Comparison of ENCODE assay signal across 12 cellular contexts in the genomic region with DNA sequence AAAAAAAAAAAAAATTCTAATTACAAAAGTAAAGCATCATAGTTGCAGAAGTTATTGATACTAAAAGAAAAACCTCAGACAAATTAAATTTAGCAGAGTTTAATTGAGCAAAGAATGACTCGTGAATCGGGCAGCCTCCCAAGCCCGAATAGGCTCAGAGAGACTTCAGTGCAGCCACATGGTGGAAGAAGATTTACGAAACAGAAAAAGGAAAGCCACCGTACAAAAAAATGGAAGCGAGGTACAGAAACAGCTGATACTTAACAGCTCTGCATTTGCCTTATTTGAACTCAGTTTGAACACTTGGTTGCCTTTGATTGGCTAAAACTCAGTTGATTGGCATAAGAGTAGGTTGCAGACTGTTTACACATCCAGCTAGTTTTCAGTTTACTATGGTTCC. TPM values are rescaled to one million over a fixed set of nuclear protein-coding genes. Genes with fewer than 3 reads are reported as not detected.
DNase-seq lines count a peak whose midpoint lies in the region; ATAC-seq and TF ChIP-seq lines count a peak whose summit lies in the region.
"Had no signal": no experiment of that assay in that cellular context is flagged by ENCODE, and none has a peak within 500 bp of the region (broad histone marks: within the 10 kb centered on the region; RNA-seq: fewer than 3 reads in every experiment).

No MANE protein-coding gene starts in this region.

- peaks cover 7% of the 10 kb centered on the region for H3K36me3 Mint-ChIP-seq in central memory CD8-positive, alpha-beta T cell (ENCODE audit: insufficient read depth)

- H3K36me3 ChIP-seq in BLaER1: no peaks in the 10 kb centered on the region
- H3K36me3 ChIP-seq in HUES6 (ENCODE audit: control insufficient read depth, insufficient read depth, low read length): no peaks in the 10 kb centered on the region; the same call in 1 of the 2 replicates
- no peaks in the 10 kb centered on the region for H3K36me3 ChIP-seq in MM.1S (replicated peaks; ENCODE audit: insufficient read depth, low read length)
- H3K36me3 ChIP-seq: thyroid gland had no signal

- intact Hi-C loops in cardiac septum (cut with DNase I): no loop called here

- H4K20me1 ChIP-seq in BLaER1 (no peaks in the 10 kb centered on the region), MM.1S (ENCODE audit: insufficient read depth, low read length) (no peaks in the 10 kb centered on the region)

- no peak overlapping the region for H2AFZ ChIP-seq in MM.1S (ENCODE audit: low read length)

- H3K9me3 ChIP-seq in BLaER1 (no peaks in the 10 kb centered on the region), HUES6 (ENCODE audit: control insufficient read depth, insufficient read depth, low read depth, low read length) (no peaks in the 10 kb centered on the region), MM.1S (replicated peaks; ENCODE audit: insufficient read depth, low read length) (no peaks in the 10 kb centered on the region)
- H3K9me3 ChIP-seq: thyroid gland had no signal

- ATAC-seq in GM18868 (IDR thresholded peaks at IDR 0.05; ENCODE audit: unreplicated experiment): peak; percentile 29
- no peak for ATAC-seq in central memory CD8-positive, alpha-beta T cell (replicated peaks; ENCODE audit: extremely low read depth, poor library complexity, severe bottlenecking)
- no peak for ATAC-seq in HG03135 (IDR thresholded peaks at IDR 0.05; ENCODE audit: unreplicated experiment)
- ATAC-seq: foreskin keratinocyte had no signal

- H3F3A ChIP-seq in MM.1S (ENCODE audit: insufficient read depth, low read length): no peaks in the 10 kb centered on the region

- H3K27me3 ChIP-seq in BLaER1 (no peaks in the 10 kb centered on the region), HUES6 (ENCODE audit: control insufficient read depth, insufficient read depth, low read length) (no peaks in the 10 kb centered on the region), MM.1S (replicated peaks; ENCODE audit: insufficient read depth, low read length) (no peaks in the 10 kb centered on the region)
- H3K27me3 ChIP-seq: foreskin keratinocyte, thyroid gland had no signal

- no peaks in the 10 kb centered on the region for H3K9me3 Mint-ChIP-seq in central memory CD8-positive, alpha-beta T cell

- H3K27ac ChIP-seq in BLaER1: peak overlapping the region; percentile 90
- H3K27ac ChIP-seq in HUES6 (ENCODE audit: low read depth, low read length): peak overlapping the region; percentile 60; the same call in 1 of the 2 replicates
- H3K27ac ChIP-seq in MM.1S (ENCODE audit: low read length): no peak overlapping the region
- H3K27ac ChIP-seq: foreskin keratinocyte, thyroid gland had no signal

- no peak overlapping the region for H3K4me3 ChIP-seq in BLaER1
- no peak overlapping the region for H3K4me3 ChIP-seq in HUES6 (ENCODE audit: low read depth, low read length)
- no peak overlapping the region for H3K4me3 ChIP-seq in MM.1S (ENCODE audit: low read length)
- H3K4me3 ChIP-seq: thyroid gland had no signal

- H3K4me1 ChIP-seq in BLaER1: peaks cover 68% of the 10 kb centered on the region
- H3K4me1 ChIP-seq in HUES6 (ENCODE audit: control insufficient read depth, insufficient read depth, low read length): peaks cover 44% of the 10 kb centered on the region
- peaks cover 3% of the 10 kb centered on the region; the same call in 1 of the 2 replicates for H3K4me1 ChIP-seq in MM.1S (ENCODE audit: low read length)
- H3K4me1 ChIP-seq: foreskin keratinocyte had no signal

- H3K9me2 ChIP-seq in MM.1S (replicated peaks; ENCODE audit: insufficient read depth, low read length): no peaks in the 10 kb centered on the region

- H3K9ac ChIP-seq in BLaER1 (no peak overlapping the region), HUES6 (ENCODE audit: low read length) (no peak overlapping the region), MM.1S (ENCODE audit: low read length) (no peak overlapping the region)

- no peak for DNase-seq in central memory CD8-positive, alpha-beta T cell (ENCODE audit: low spot score in 2 of 2)
- no peak for DNase-seq in nucleus accumbens (lab: John Stamatoyannopoulos, UW)
- DNase-seq in MM.1S: no peak
- no peak for DNase-seq in cardiac septum (ENCODE audit: low spot score)
- DNase-seq: C1 segment of cervical spinal cord, foreskin keratinocyte, NCI-H1092, thyroid gland had no signal

- H3K27ac Mint-ChIP-seq in central memory CD8-positive, alpha-beta T cell (ENCODE audit: low read depth): peak overlapping the region; percentile 91

- no peak for TF ChIP-seq CTCF in MM.1S (IDR thresholded peaks at IDR 0.05; ENCODE audit: low read length)

- no peaks in the 10 kb centered on the region for H3K79me2 ChIP-seq in MM.1S (ENCODE audit: low read length)

- H3K4me3 Mint-ChIP-seq in central memory CD8-positive, alpha-beta T cell: peak overlapping the region; percentile 69

- peaks cover 61% of the 10 kb centered on the region for H3K4me1 Mint-ChIP-seq in central memory CD8-positive, alpha-beta T cell

- H3K27me3 Mint-ChIP-seq in central memory CD8-positive, alpha-beta T cell: no peaks in the 10 kb centered on the region

- H3K4me2 ChIP-seq in BLaER1 (peak overlapping the region; percentile 93), MM.1S (ENCODE audit: low read depth, low read length) (no peak overlapping the region)

RNA-seq across cellular contexts. Expression of a gene that starts 12.9 kb away (rescaled TPM):
- total RNA-seq in cardiac septum: 2.9 TPM

RNA-seq across cellular contexts. Expression of a gene that starts 54.2 kb away (rescaled TPM):
- total RNA-seq in cardiac septum: 21.7 TPM
